In genomic region chr5:132358760-132359159, GRCh38 we compare ENCODE assay signal across 22 cellular contexts.
"Had no signal": no experiment of that assay in that cellular context is flagged by ENCODE, and none has a peak within 500 bp of the region (broad histone marks: within the 10 kb centered on the region; RNA-seq: fewer than 3 reads in every experiment).

No MANE protein-coding gene starts in this region.

- H3K9ac ChIP-seq: SK-N-SH had no signal

- ATAC-seq: activated naive CD4-positive, alpha-beta T cell treated with anti-CD3 and anti-CD28 coated beads, Interleukin-2, amount 50 U/mL, for 72 hours; activated T-cell treated with anti-CD3 and anti-CD28 coated beads, Interleukin-2, amount 50 U/mL, for 4 hours had no signal

- H2AFZ ChIP-seq: PC-9 had no signal

- H3K4me3 ChIP-seq: cardiac muscle cell, PC-9, SJCRH30 had no signal

- H3K9me3 Mint-ChIP-seq: activated CD4-positive, alpha-beta memory T cell treated with anti-CD3 and anti-CD28 coated beads for 36 hours; activated CD4-positive, alpha-beta T cell treated with anti-CD3 and anti-CD28 coated beads, Interleukin-2, amount 10 ng/mL, durations not matched to agents 7 days and 5 days; activated naive CD4-positive, alpha-beta T cell treated with anti-CD3 and anti-CD28 coated beads, Interleukin-2, amount 50 U/mL, for 72 hours; activated T-cell treated with anti-CD3 and anti-CD28 coated beads, Interleukin-2, amount 50 U/mL, for 4 hours had no signal

- H3K27ac Mint-ChIP-seq: activated CD4-positive, alpha-beta memory T cell treated with anti-CD3 and anti-CD28 coated beads for 36 hours; activated CD4-positive, alpha-beta T cell treated with anti-CD3 and anti-CD28 coated beads, Interleukin-2, amount 10 ng/mL, durations not matched to agents 7 days and 5 days; activated naive CD4-positive, alpha-beta T cell treated with anti-CD3 and anti-CD28 coated beads, Interleukin-2, amount 50 U/mL, for 72 hours had no signal

- H3K4me2 ChIP-seq: PC-9, SK-N-SH had no signal

- H3K27ac ChIP-seq: brain microvascular endothelial cell, cardiac muscle cell, PC-9, SJCRH30, VCaP had no signal

- H3K9me3 ChIP-seq: SK-N-SH had no signal

- H3K9me2 ChIP-seq: SK-N-SH had no signal

- H3K4me3 Mint-ChIP-seq: activated CD4-positive, alpha-beta memory T cell treated with anti-CD3 and anti-CD28 coated beads for 36 hours; activated CD4-positive, alpha-beta T cell treated with anti-CD3 and anti-CD28 coated beads, Interleukin-2, amount 10 ng/mL, durations not matched to agents 7 days and 5 days; activated T-cell treated with anti-CD3 and anti-CD28 coated beads, Interleukin-2, amount 50 U/mL, for 4 hours had no signal

- DNase-seq: activated CD4-positive, alpha-beta memory T cell treated with anti-CD3 and anti-CD28 coated beads for 36 hours; activated CD4-positive, alpha-beta T cell treated with anti-CD3 and anti-CD28 coated beads, Interleukin-2, amount 10 ng/mL, durations not matched to agents 7 days and 5 days; activated CD4-positive, CD25-positive, alpha-beta regulatory T cell; activated CD8-positive, alpha-beta memory T cell treated with anti-CD3 and anti-CD28 coated beads for 24 hours; activated effector memory CD4-positive, alpha-beta T cell treated with anti-CD3 and anti-CD28 coated beads, Interleukin-2, amount 50 U/mL, for 16 hours; activated naive CD4-positive, alpha-beta T cell treated with Interleukin-2 at 50 U/mL for 16 hours; activated T-cell treated with anti-CD3 and anti-CD28 coated beads, Interleukin-2, amount 50 U/mL, for 4 hours; brain microvascular endothelial cell; MM.1S; NCI-H1105; NCI-H1436 treated with DMSO at 0.1 percent for 48 hours; NCI-H187; NCI-H2081; NCI-H446; NCI-H524; PC-9; SJCRH30; SK-N-SH; T-helper 1 cell had no signal

- H3K36me3 ChIP-seq: brain microvascular endothelial cell, cardiac muscle cell, SJCRH30 had no signal

- H3K4me1 Mint-ChIP-seq: activated CD4-positive, alpha-beta T cell treated with anti-CD3 and anti-CD28 coated beads, Interleukin-2, amount 10 ng/mL, durations not matched to agents 7 days and 5 days had no signal

- H3K27me3 Mint-ChIP-seq: activated CD4-positive, alpha-beta memory T cell treated with anti-CD3 and anti-CD28 coated beads for 36 hours; activated CD4-positive, alpha-beta T cell treated with anti-CD3 and anti-CD28 coated beads, Interleukin-2, amount 10 ng/mL, durations not matched to agents 7 days and 5 days had no signal

- H3K27me3 ChIP-seq: brain microvascular endothelial cell, cardiac muscle cell had no signal
